ENCODE assay signal across 8 cellular contexts in genomic region chr3:113745273-113746068, GRCh38. TPM values are rescaled to one million over a fixed set of nuclear protein-coding genes. Genes with fewer than 3 reads are reported as not detected.
DNase-seq lines count a peak whose midpoint lies in the region; ATAC-seq, FAIRE-seq and TF ChIP-seq lines count a peak whose summit lies in the region.

No MANE protein-coding gene starts in this region.

- no peaks in the 10 kb centered on the region for H3K27me3 ChIP-seq in layer of hippocampus (ENCODE audit: control insufficient read depth, insufficient read depth, low read length)

- peaks cover 66% of the 10 kb centered on the region for H3K4me1 Mint-ChIP-seq in activated CD4-positive, alpha-beta T cell treated with anti-CD3 and anti-CD28 coated beads for 36 hours

- H3K27ac Mint-ChIP-seq in activated CD4-positive, alpha-beta T cell treated with anti-CD3 and anti-CD28 coated beads for 36 hours, result peak overlapping the region; percentile 100

- FAIRE-seq in GM19239 (lab: Jason Lieb, UNC), result peak; percentile 97

- H3K9me3 Mint-ChIP-seq in activated CD4-positive, alpha-beta T cell treated with anti-CD3 and anti-CD28 coated beads for 36 hours (ENCODE audit: low read depth), result no peaks in the 10 kb centered on the region

- intact Hi-C loops in activated CD4-positive, alpha-beta T cell treated with anti-CD3 and anti-CD28 coated beads for 36 hours (cut with DNase I, micrococcal nuclease), result loop anchor here (1.0 to 10.0 kb wide), 22 partner anchors 9 to 1909 kb away; partner anchors contain the start of genes CCDC191 (in 2 of the 2), QTRT2 (in 2 of the 2), SIDT1 (in 2 of the 2) and USF3 (in 2 of the 2)

- ATAC-seq in HG03457 (IDR thresholded peaks at IDR 0.05; ENCODE audit: unreplicated experiment), result peak; percentile 41
- peak; percentile 71 for ATAC-seq in activated CD4-positive, alpha-beta T cell treated with anti-CD3 and anti-CD28 coated beads for 36 hours

- TF ChIP-seq CTCF in AG10803 (conservative IDR thresholded peaks at IDR 0.05; ENCODE audit: low read length), result peak; percentile 80

- CTCF ChIA-PET in activated CD4-positive, alpha-beta T cell treated with anti-CD3 and anti-CD28 coated beads for 36 hours (lab: Charles Lee), result interaction anchor here (0.6 to 8.2 kb wide), 23 partner anchors 9 to 749 kb away, joined by 3 to 101 read pairs (median 4); partner anchors contain the start of gene USF3

- peak overlapping the region; percentile 93 for H3K4me3 Mint-ChIP-seq in activated CD4-positive, alpha-beta T cell treated with anti-CD3 and anti-CD28 coated beads for 36 hours

- H3K4me3 ChIP-seq in AG10803 (ENCODE audit: low read length), result peak overlapping the region; percentile 84

- DNase-seq in AG10803 (ENCODE audit: low read depth) (peak; percentile 91), GM19239 (ENCODE audit: insufficient read length, low spot score) (peak; percentile 53), NCI-H510A treated with DMSO at 0.1 percent for 48 hours (lab: John Stamatoyannopoulos, UW) (peak; percentile 71)
- peak; percentile 88 for DNase-seq in activated CD4-positive, alpha-beta T cell treated with anti-CD3 and anti-CD28 coated beads for 36 hours
- peak; percentile 73 to 79 for DNase-seq in stimulated activated CD4-positive, alpha-beta T cell treated with anti-CD3 and anti-CD28 coated beads, Interleukin-2, amount 100 ng/mL, for 24 hours

- H3K27ac ChIP-seq in cingulate gyrus (ENCODE audit: low read depth, low read length) (peak overlapping the region; percentile 100), layer of hippocampus (ENCODE audit: low read depth, low read length) (peak overlapping the region; percentile 100)

- no peaks in the 10 kb centered on the region for H3K27me3 Mint-ChIP-seq in activated CD4-positive, alpha-beta T cell treated with anti-CD3 and anti-CD28 coated beads for 36 hours

- POLR2A ChIA-PET in activated CD4-positive, alpha-beta T cell treated with anti-CD3 and anti-CD28 coated beads for 36 hours (lab: Charles Lee), result interaction anchor here (0.8 to 2.7 kb wide), 5 partner anchors 9 to 231 kb away, joined by 3 to 10 read pairs (median 4); partner anchors contain the start of genes SPICE1 and USF3

- H3K36me3 Mint-ChIP-seq in activated CD4-positive, alpha-beta T cell treated with anti-CD3 and anti-CD28 coated beads for 36 hours (ENCODE audit: low read depth), result peaks cover 26% of the 10 kb centered on the region

RNA-seq across cellular contexts. Expression of gene NAA50, which starts 0.6 kb away (rescaled TPM):
- 100 to 1,000 TPM in 1 of 2 experiments, 10 to 100 TPM in 1; 97.1 to 122 TPM for total RNA-seq in activated CD4-positive, alpha-beta T cell treated with anti-CD3 and anti-CD28 coated beads for 36 hours

RNA-seq across cellular contexts. Expression of gene ATP6V1A, which starts 1.4 kb away (rescaled TPM):
- total RNA-seq in activated CD4-positive, alpha-beta T cell treated with anti-CD3 and anti-CD28 coated beads for 36 hours, result 10 to 100 TPM; 45.2 to 48.3 TPM

RNA-seq across cellular contexts. Expression of gene USF3, which starts 49.0 kb away (rescaled TPM):
- total RNA-seq in activated CD4-positive, alpha-beta T cell treated with anti-CD3 and anti-CD28 coated beads for 36 hours, result 10 to 100 TPM; 12.9 to 19.6 TPM

Comparison
In these comparisons a context has a peak if more than half of its experiments do, and no peak if none do; other contexts are left out.
1. Peak in every context shown above with its lines: DNase-seq, ATAC-seq, H3K4me3 ChIP-seq and H3K27ac ChIP-seq.